ENCODE assay signal across 11 cellular contexts in the genomic region with DNA sequence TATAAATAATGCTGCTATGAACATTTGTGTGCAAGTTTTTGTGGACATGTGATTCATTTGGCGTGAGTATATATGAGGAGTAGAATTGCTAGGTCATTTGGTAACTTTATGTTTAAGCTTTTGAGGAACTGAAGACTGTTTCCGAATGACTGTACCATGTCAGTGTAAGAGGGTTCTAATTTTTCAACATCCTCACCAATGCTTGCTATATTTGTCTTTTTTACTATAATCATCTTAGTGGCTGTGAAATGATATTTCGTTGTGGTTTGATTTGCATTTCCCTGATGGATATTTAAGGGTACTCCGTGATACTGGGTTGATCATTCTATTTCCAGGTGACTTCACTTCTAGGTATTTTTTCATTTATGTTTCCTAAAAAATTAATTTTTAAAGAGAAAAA.
DNase-seq lines count a peak whose midpoint lies in the region; ATAC-seq, FAIRE-seq and TF ChIP-seq lines count a peak whose summit lies in the region.
"Had no signal": no experiment of that assay in that cellular context is flagged by ENCODE, and none has a peak within 500 bp of the region (broad histone marks: within the 10 kb centered on the region; RNA-seq: fewer than 3 reads in every experiment).

No MANE protein-coding gene starts in this region.

- peak overlapping the region; percentile 9 for H3K4me3 Mint-ChIP-seq in activated B cell treated with CpG ODN at 0.5 μM for 24 hours
- H3K4me3 Mint-ChIP-seq: T-helper 1 cell treated with Interleukin-12 subunit alpha and Interleukin-12 subunit beta and Interleukin-4 antibody, amounts not matched to agents 30 μg/mL and 1 μg/mL, for 36 hours had no signal

- peak; percentile 93 for ATAC-seq in GM18867 (IDR thresholded peaks at IDR 0.05; ENCODE audit: unreplicated experiment)
- peak; percentile 93 for ATAC-seq in GM21529 (IDR thresholded peaks at IDR 0.05; ENCODE audit: unreplicated experiment)
- ATAC-seq in HG03135 (IDR thresholded peaks at IDR 0.05; ENCODE audit: unreplicated experiment) = peak; percentile 79
- ATAC-seq in activated B cell treated with CpG ODN at 0.5 μM for 24 hours (ENCODE audit: low read depth) = peak; percentile 76

- TF ChIP-seq CTCF in activated B cell treated with CpG ODN at 0.5 μM for 24 hours (IDR thresholded peaks at IDR 0.05) (no peak), D721Med (IDR thresholded peaks at IDR 0.05; ENCODE audit: insufficient read depth, missing control alignments) (no peak)

- DNase-seq in activated B cell treated with CpG ODN at 0.5 μM for 24 hours (no peak), activated gamma-delta T cell treated with Interleukin-2 at 50 U/mL for 16 hours (no peak), D721Med (ENCODE audit: insufficient read length, low spot score) (no peak), HTR-8/SVneo (ENCODE audit: insufficient read length, low spot score) (no peak), NCI-H446 treated with DMSO at 0.1 percent for 48 hours (lab: John Stamatoyannopoulos, UW) (no peak)
- DNase-seq: brain microvascular endothelial cell, left colon had no signal

- no peaks in the 10 kb centered on the region for H3K27me3 Mint-ChIP-seq in activated B cell treated with CpG ODN at 0.5 μM for 24 hours

- FAIRE-seq in D721Med (lab: Jason Lieb, UNC) = no peak
- FAIRE-seq in HTR-8/SVneo (lab: Jason Lieb, UNC) = no peak

- POLR2A ChIA-PET in activated B cell treated with CpG ODN at 0.5 μM for 24 hours (lab: Charles Lee) = interaction anchor here (0.6 to 1.9 kb wide), 2 partner anchors 23 to 363 kb away, joined by 3 to 4 read pairs; partner anchors contain the start of gene PHLPP1

- peaks cover 25% of the 10 kb centered on the region for H3K4me1 Mint-ChIP-seq in activated B cell treated with CpG ODN at 0.5 μM for 24 hours

- no peaks in the 10 kb centered on the region for H3K36me3 Mint-ChIP-seq in activated B cell treated with CpG ODN at 0.5 μM for 24 hours (ENCODE audit: low read depth)

- no peak overlapping the region for H3K27ac Mint-ChIP-seq in activated B cell treated with CpG ODN at 0.5 μM for 24 hours
- H3K27ac Mint-ChIP-seq: T-helper 1 cell treated with Interleukin-12 subunit alpha and Interleukin-12 subunit beta and Interleukin-4 antibody, amounts not matched to agents 30 μg/mL and 1 μg/mL, for 36 hours had no signal

- CTCF ChIA-PET in activated B cell treated with CpG ODN at 0.5 μM for 24 hours (lab: Charles Lee) = no interaction called here

- intact Hi-C loops in activated B cell treated with CpG ODN at 0.5 μM for 24 hours (cut with micrococcal nuclease) = loop anchor here (1.0 to 5.0 kb wide), 6 partner anchors 18 to 551 kb away; partner anchors contain the start of gene PHLPP1

- peaks cover 7% of the 10 kb centered on the region for H3K9me3 Mint-ChIP-seq in activated B cell treated with CpG ODN at 0.5 μM for 24 hours
